ENCODE assay signal across 14 cellular contexts in genomic region chr4:78038704-78039103, GRCh38. TPM values are rescaled to one million over a fixed set of nuclear protein-coding genes. Genes with fewer than 3 reads are reported as not detected.
DNase-seq lines count a peak whose midpoint lies in the region; ATAC-seq and TF ChIP-seq lines count a peak whose summit lies in the region.
"Had no signal": no experiment of that assay in that cellular context is flagged by ENCODE, and none has a peak within 500 bp of the region (broad histone marks: within the 10 kb centered on the region; RNA-seq: fewer than 3 reads in every experiment).

No MANE protein-coding gene starts in this region.

- H3K27me3 ChIP-seq in GM23338 (ENCODE audit: insufficient read depth) (no peaks in the 10 kb centered on the region), WERI-Rb-1 (ENCODE audit: insufficient read depth, low read depth, severe bottlenecking) (peaks cover 46% of the 10 kb centered on the region), neuron (ENCODE audit: insufficient read depth, low read length) (no peaks in the 10 kb centered on the region)
- H3K27me3 ChIP-seq: BE2C had no signal

- TF ChIP-seq CTCF in GM23338 (conservative IDR thresholded peaks at IDR 0.05; ENCODE audit: low read depth in 2 of 2) (no peak), WERI-Rb-1 (IDR thresholded peaks at IDR 0.05; ENCODE audit: low read depth, low read length) (no peak), OCI-LY7 (conservative IDR thresholded peaks at IDR 0.05; ENCODE audit: low read length) (no peak)

- no peak overlapping the region for H3K27ac ChIP-seq in GM23338 (ENCODE audit: low read depth)
- H3K27ac ChIP-seq in WERI-Rb-1, result no peak overlapping the region
- no peak overlapping the region for H3K27ac ChIP-seq in OCI-LY7 (ENCODE audit: low read depth, low read length, poor library complexity, severe bottlenecking)
- H3K27ac ChIP-seq: C4-2B, HL-60 had no signal

- H3K9me2 ChIP-seq in GM23338 (ENCODE audit: insufficient read depth), result peaks cover 6% of the 10 kb centered on the region; the same call in 1 of the 2 replicates
- H3K9me2 ChIP-seq in OCI-LY7 (ENCODE audit: insufficient read depth, low read length), result no peaks in the 10 kb centered on the region

- H3K4me2 ChIP-seq in GM23338, result no peak overlapping the region
- no peak overlapping the region for H3K4me2 ChIP-seq in OCI-LY7 (ENCODE audit: low read length)

- peaks cover 3% of the 10 kb centered on the region for H3K9me3 ChIP-seq in WERI-Rb-1 (ENCODE audit: severe bottlenecking)
- H3K9me3 ChIP-seq in neuron (ENCODE audit: low read length), result peaks cover 3% of the 10 kb centered on the region
- H3K9me3 ChIP-seq in OCI-LY7 (ENCODE audit: low read length), result no peaks in the 10 kb centered on the region
- H3K9me3 ChIP-seq: BE2C had no signal

- peak; percentile 72 for DNase-seq in D341Med (ENCODE audit: low spot score)
- DNase-seq in GM23338 (ENCODE audit: low spot score), result no peak
- peak; percentile 39 for DNase-seq in WERI-Rb-1
- no peak for DNase-seq in OCI-LY7 (ENCODE audit: low spot score)
- no peak for DNase-seq in SHP77 treated with DMSO at 0.1 percent for 48 hours (lab: John Stamatoyannopoulos, UW)
- DNase-seq in kidney tubule cell (ENCODE audit: low spot score), result no peak
- DNase-seq: BE2C; CD4-positive, alpha-beta memory T cell; GF-D8; HCEC 1CT; HFFc6 had no signal

- no peak overlapping the region for H3K4me3 ChIP-seq in GM23338
- H3K4me3 ChIP-seq in WERI-Rb-1 (ENCODE audit: low read depth, low read length), result no peak overlapping the region
- H3K4me3 ChIP-seq in neuron (ENCODE audit: low read length), result no peak overlapping the region
- no peak overlapping the region for H3K4me3 ChIP-seq in OCI-LY7 (ENCODE audit: low read depth, low read length, poor library complexity, severe bottlenecking)

- H3K4me1 Mint-ChIP-seq in GM23338, result peaks cover 3% of the 10 kb centered on the region; the same call in 1 of the 3 replicates
- H3K4me1 Mint-ChIP-seq: CD4-positive, alpha-beta memory T cell had no signal

- no peak overlapping the region for H3K27ac Mint-ChIP-seq in GM23338
- H3K27ac Mint-ChIP-seq: CD4-positive, alpha-beta memory T cell; HFFc6 had no signal

- H3K27me3 Mint-ChIP-seq in GM23338 (ENCODE audit: insufficient read depth, low read depth, poor library complexity), result no peaks in the 10 kb centered on the region

- peaks cover 6% of the 10 kb centered on the region; the same call in 1 of the 3 replicates for H3K9me3 Mint-ChIP-seq in GM23338

- no peak overlapping the region for H3K4me3 Mint-ChIP-seq in GM23338
- H3K4me3 Mint-ChIP-seq: CD4-positive, alpha-beta memory T cell; HFFc6 had no signal

- no peak for ATAC-seq in GM23338

- H2AFZ ChIP-seq in GM23338 (peak overlapping the region; percentile 77; the same call in 1 of the 2 replicates), neuron (ENCODE audit: low read depth, low read length) (peak overlapping the region; percentile 46), OCI-LY7 (ENCODE audit: low read length) (no peak overlapping the region)

- no peaks in the 10 kb centered on the region for H4K20me1 ChIP-seq in GM23338 (replicated peaks; ENCODE audit: insufficient read depth)
- no peaks in the 10 kb centered on the region for H4K20me1 ChIP-seq in OCI-LY7 (ENCODE audit: insufficient read depth, low read length)

- no peaks in the 10 kb centered on the region for H3F3A ChIP-seq in GM23338 (replicated peaks; ENCODE audit: low read depth)

- BruUV-seq in OCI-LY7 (replicated peaks; lab: Mats Ljungman, UMichigan), result no TSS peak

- H3K36me3 ChIP-seq in GM23338 (ENCODE audit: insufficient read depth), result no peaks in the 10 kb centered on the region; the same call in 1 of the 2 replicates
- no peaks in the 10 kb centered on the region for H3K36me3 ChIP-seq in WERI-Rb-1
- H3K36me3 ChIP-seq in neuron (ENCODE audit: insufficient read depth, low read length), result no peaks in the 10 kb centered on the region
- H3K36me3 ChIP-seq in OCI-LY7 (ENCODE audit: insufficient read depth, low read length), result no peaks in the 10 kb centered on the region
- H3K36me3 ChIP-seq: BE2C had no signal

- H3K4me1 ChIP-seq in GM23338 (ENCODE audit: insufficient read depth), result no peaks in the 10 kb centered on the region
- peaks cover 3% of the 10 kb centered on the region for H3K4me1 ChIP-seq in neuron (ENCODE audit: insufficient read depth, low read length)
- H3K4me1 ChIP-seq in OCI-LY7 (ENCODE audit: insufficient read depth, low read length, poor library complexity, severe bottlenecking), result no peaks in the 10 kb centered on the region

- 0 out of 3 replicates have a peak, but pooled peaks cover 3% of the 10 kb centered on the region for H3K36me3 Mint-ChIP-seq in GM23338 (ENCODE audit: low read depth)
- H3K36me3 Mint-ChIP-seq: CD4-positive, alpha-beta memory T cell had no signal

- POLR2A ChIA-PET in OCI-LY7 (lab: Charles Lee), result no interaction called here

- intact Hi-C loops in OCI-LY7 (cut with micrococcal nuclease; ENCODE audit: unreplicated experiment), result no loop called here

- H3K79me2 ChIP-seq in GM23338 (replicated peaks; ENCODE audit: insufficient read depth), result no peaks in the 10 kb centered on the region
- H3K79me2 ChIP-seq in OCI-LY7 (ENCODE audit: insufficient read depth, low read depth, low read length), result no peaks in the 10 kb centered on the region

- CTCF ChIA-PET in OCI-LY7 (lab: Charles Lee; ENCODE audit: unreplicated experiment), result no interaction called here

TF ChIP-seq in GM23338, 12 proteins besides CTCF, POLR2A, EP300 and RAD21 (continues in another document):
- TF ChIP-seq ETS1 (IDR thresholded peaks at IDR 0.05) (no peak), ZNF462 (CRISPR knock-in tag; IDR thresholded peaks at IDR 0.05) (no peak), CREB1 (CRISPR knock-in tag; IDR thresholded peaks at IDR 0.05; ENCODE audit: low read depth) (no peak)

RNA-seq across cellular contexts. Expression of gene FRAS1, which starts 18.4 kb away (rescaled TPM):
- 108 and 111 TPM in 2 replicates for total RNA-seq in GM23338 (2014; rRNA removed; shearing (Covaris generic))
- polyA plus RNA-seq in GM23338 (2016; fragmentation: Nextera tagmentation; extraction: Ambion mirVana), result 10.3 and 12.4 TPM in 2 replicates
- 0.19 and 0.31 TPM in 2 replicates for total RNA-seq in OCI-LY7 (2014; rRNA removed; shearing (Covaris generic))
- 0.30 and 0.33 TPM in 2 replicates for total RNA-seq in OCI-LY7 (2022)
- total RNA-seq: CD4-positive, alpha-beta memory T cell had no signal
- polyA plus RNA-seq: CD4-positive, alpha-beta memory T cell had no signal

Comparison
In these comparisons a context has a peak if more than half of its experiments do, and no peak if none do; other contexts are left out.
1. DNase-seq: peak in D341Med (single experiment) and WERI-Rb-1 (single experiment); none in GM23338 (single experiment), OCI-LY7 (single experiment), SHP77 treated with DMSO at 0.1 percent for 48 hours (single experiment) and kidney tubule cell (single experiment).
2. RNA of gene FRAS1, which starts 18.4 kb away (total RNA-seq): 108 to 111 TPM in GM23338; 0.19 to 0.33 TPM in OCI-LY7; every median in the first group is over 10 times any median in the second.